Comparison of ENCODE assay signal across 8 cellular contexts in the genomic region with DNA sequence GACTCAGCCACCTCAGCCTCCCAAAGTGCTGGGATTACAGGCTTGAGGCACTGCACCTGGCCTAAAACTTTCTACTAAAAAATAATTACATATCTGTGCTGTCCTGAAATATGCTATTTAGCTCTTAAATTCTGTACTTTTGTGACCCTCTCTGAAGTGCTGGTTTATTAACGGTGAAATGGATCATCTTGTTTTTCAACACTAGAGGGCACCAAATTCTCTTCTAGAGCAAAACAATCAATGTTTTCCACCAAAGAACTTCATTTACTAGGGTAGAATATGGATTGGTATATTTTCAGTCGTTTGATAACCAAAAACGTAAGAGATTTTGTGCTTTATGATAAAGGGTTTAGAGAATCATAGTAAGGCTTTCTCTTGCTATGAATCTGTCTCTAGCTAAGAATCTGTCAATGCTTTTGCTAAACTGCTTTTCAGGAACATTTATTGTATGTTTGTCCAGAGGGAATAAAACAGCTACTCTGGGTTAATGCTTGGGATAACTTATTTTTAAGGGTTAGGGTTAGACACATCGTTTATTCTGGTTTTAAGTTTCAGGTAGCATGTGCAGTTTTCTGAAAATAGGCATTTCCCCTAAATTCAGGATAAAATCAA.
A peak's percentile ranks its signal among the peaks of the same experiment; 100 is the strongest.
DNase-seq lines count a peak whose midpoint lies in the region; ATAC-seq, FAIRE-seq and TF ChIP-seq lines count a peak whose summit lies in the region.

No MANE protein-coding gene starts in this region.

- peak; percentile 30 for DNase-seq in NCI-H748 treated with DMSO at 0.1 percent for 48 hours (lab: John Stamatoyannopoulos, UW)
- DNase-seq in endodermal cell, result no peak
- peak; percentile 14 for DNase-seq in non-pigmented ciliary epithelial cell (ENCODE audit: low read depth)
- no peak for DNase-seq in COLO668 (lab: John Stamatoyannopoulos, UW; ENCODE audit: unreplicated experiment)

- H3K4me1 Mint-ChIP-seq in endodermal cell, result peaks cover 13% of the 10 kb centered on the region

- peaks cover 3% of the 10 kb centered on the region for H3K36me3 Mint-ChIP-seq in endodermal cell (ENCODE audit: low read depth)

- H3K27me3 ChIP-seq in endodermal cell (ENCODE audit: control insufficient read depth, insufficient read depth, low read length, poor library complexity, severe bottlenecking), result peaks cover 27% of the 10 kb centered on the region

- FAIRE-seq in A204.1 (lab: Jason Lieb, UNC), result peak; percentile 96

- H3K27ac Mint-ChIP-seq in endodermal cell, result no peak overlapping the region

- H3K9me3 ChIP-seq in endodermal cell (ENCODE audit: control insufficient read depth, low read length), result peaks cover 22% of the 10 kb centered on the region

- H3K4me1 ChIP-seq in endodermal cell (ENCODE audit: control insufficient read depth, insufficient read depth, low read length), result peaks cover 4% of the 10 kb centered on the region

- no peak overlapping the region for H3K27ac ChIP-seq in endodermal cell (ENCODE audit: low read depth, low read length)

- H3K9ac ChIP-seq in endodermal cell (ENCODE audit: extremely low read depth, low read length, poor library complexity, severe bottlenecking), result no peak overlapping the region

- peaks cover 16% of the 10 kb centered on the region for H3K27me3 Mint-ChIP-seq in endodermal cell (ENCODE audit: insufficient read depth)

- 7 to 12% methylated on average over 3 to 4 of the region's 4 CpGs for WGBS in endodermal cell (ENCODE audit: insufficient coverage in 1 of 2, insufficient read length in 1 of 2), 2 experiments

- no peak overlapping the region for H3K4me3 Mint-ChIP-seq in endodermal cell

- peaks cover 23% of the 10 kb centered on the region for H3K9me3 Mint-ChIP-seq in endodermal cell

- no peaks in the 10 kb centered on the region for H3K36me3 ChIP-seq in endodermal cell (ENCODE audit: control insufficient read depth, insufficient read depth, low read length)

- H3K4me3 ChIP-seq in endodermal cell (ENCODE audit: low read length), result no peak overlapping the region

- peak; percentile 55 for TF ChIP-seq CTCF in GM12873 (IDR thresholded peaks at IDR 0.05; ENCODE audit: insufficient read depth, low read depth, low read length, missing control alignments)
- peak; percentile 82 for TF ChIP-seq CTCF in endodermal cell (conservative IDR thresholded peaks at IDR 0.05)

- peak; percentile 73 for ATAC-seq in HG03025 (IDR thresholded peaks at IDR 0.05; ENCODE audit: low FRiP score, unreplicated experiment)
- ATAC-seq in HG02588 (IDR thresholded peaks at IDR 0.05; ENCODE audit: unreplicated experiment), result no peak

Comparison
In these comparisons a context has a peak if more than half of its experiments do, and no peak if none do; other contexts are left out.
1. DNase-seq: peak in NCI-H748 treated with DMSO at 0.1 percent for 48 hours (single experiment) and non-pigmented ciliary epithelial cell (single experiment); none in endodermal cell (single experiment) and COLO668 (single experiment).